In the genomic region with DNA sequence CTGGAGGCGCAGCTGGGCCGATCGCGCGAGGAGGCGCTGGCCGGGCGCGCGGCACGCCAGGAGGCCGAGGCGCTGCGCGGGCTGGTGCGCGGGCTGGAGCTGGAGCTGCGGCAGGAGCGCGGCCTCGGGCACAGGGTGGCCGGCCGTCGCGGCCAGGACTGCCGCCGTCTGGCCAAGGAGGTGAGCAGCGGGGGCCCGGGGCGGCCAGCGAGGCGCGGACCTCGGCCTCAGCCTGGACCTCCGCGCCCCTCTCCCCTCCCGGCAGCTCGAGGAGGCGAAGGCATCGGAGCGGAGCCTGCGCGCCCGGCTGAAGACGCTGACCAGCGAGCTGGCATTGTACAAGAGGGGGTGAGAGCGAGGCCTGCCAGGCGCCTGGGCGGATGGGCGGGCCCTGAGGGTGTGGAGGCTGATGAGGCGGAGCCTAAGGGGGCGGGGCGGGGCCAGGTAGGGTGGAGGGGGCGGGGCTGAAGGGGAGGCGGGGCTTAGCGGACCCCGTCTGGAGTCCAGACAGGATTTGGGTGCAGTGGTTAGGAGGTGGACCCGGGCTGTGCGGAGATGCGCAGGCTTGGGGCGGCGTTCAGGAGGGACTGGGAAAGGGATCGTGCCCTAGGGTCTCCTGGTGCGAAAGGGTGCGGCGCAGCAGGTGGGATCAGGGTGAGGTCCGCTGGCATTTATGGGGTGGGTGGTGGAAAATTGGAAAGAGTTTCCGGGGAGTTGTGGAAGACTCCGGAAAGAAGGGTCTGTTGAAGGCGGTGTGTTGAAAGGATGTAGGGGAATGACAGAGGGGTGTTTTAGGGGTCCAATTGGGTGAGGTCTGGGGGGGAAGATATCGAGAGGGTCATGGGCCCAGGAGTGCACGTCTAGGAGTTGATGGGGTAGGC, we compare ENCODE assay signal across 9 cellular contexts. TPM values are rescaled to one million over a fixed set of nuclear protein-coding genes. Genes with fewer than 3 reads are reported as not detected.
DNase-seq lines count a peak whose midpoint lies in the region; ATAC-seq lines count a peak whose summit lies in the region.
"Had no signal": no experiment of that assay in that cellular context is flagged by ENCODE, and none has a peak within 500 bp of the region (broad histone marks: within the 10 kb centered on the region; RNA-seq: fewer than 3 reads in every experiment).

No MANE protein-coding gene starts in this region.

- POLR2A ChIA-PET in activated CD8-positive, alpha-beta T cell treated with anti-CD3 and anti-CD28 coated beads, Interleukin-2, amount 10 ng/mL, durations not matched to agents 7 days and 5 days (lab: Charles Lee), result no interaction called here

- H3K27me3 Mint-ChIP-seq in activated CD8-positive, alpha-beta T cell treated with anti-CD3 and anti-CD28 coated beads, Interleukin-2, amount 10 ng/mL, durations not matched to agents 7 days and 5 days (ENCODE audit: low read depth), result peaks cover 13% of the 10 kb centered on the region

- peak overlapping the region; percentile 64 for H3K4me3 Mint-ChIP-seq in activated CD8-positive, alpha-beta T cell treated with anti-CD3 and anti-CD28 coated beads, Interleukin-2, amount 10 ng/mL, durations not matched to agents 7 days and 5 days
- H3K4me3 Mint-ChIP-seq in stimulated activated effector memory CD8-positive, alpha-beta T cell treated with anti-CD3 and anti-CD28 coated beads, Interleukin-12 subunit alpha, Interleukin-12 subunit beta, amount 100 ng/mL, for 72 hours, result peak overlapping the region; percentile 89

- DNase-seq in COR-L47 (lab: John Stamatoyannopoulos, UW) (peak; percentile 87), NCI-H146 treated with DMSO at 0.1 percent for 48 hours (lab: John Stamatoyannopoulos, UW; ENCODE audit: unreplicated experiment) (peak; percentile 78), mucosa of gallbladder (ENCODE audit: low spot score) (peak; percentile 71), HCEC 1CT (no peak)
- DNase-seq in activated CD8-positive, alpha-beta T cell treated with anti-CD3 and anti-CD28 coated beads, Interleukin-2, amount 10 ng/mL, durations not matched to agents 7 days and 5 days, result peak; percentile 70
- peak; percentile 58 for DNase-seq in effector CD4-positive, alpha-beta T cell
- peak; percentile 45 to 63 for DNase-seq in stimulated activated effector memory CD8-positive, alpha-beta T cell treated with anti-CD3 and anti-CD28 coated beads, Interleukin-12 subunit alpha, Interleukin-12 subunit beta, amount 100 ng/mL, for 72 hours (ENCODE audit: low spot score in 2 of 2)

- H3K27ac Mint-ChIP-seq in activated CD8-positive, alpha-beta T cell treated with anti-CD3 and anti-CD28 coated beads, Interleukin-2, amount 10 ng/mL, durations not matched to agents 7 days and 5 days, result peak overlapping the region; percentile 32
- H3K27ac Mint-ChIP-seq in stimulated activated effector memory CD8-positive, alpha-beta T cell treated with anti-CD3 and anti-CD28 coated beads, Interleukin-12 subunit alpha, Interleukin-12 subunit beta, amount 100 ng/mL, for 72 hours, result no peak overlapping the region

- H3K36me3 Mint-ChIP-seq in activated CD8-positive, alpha-beta T cell treated with anti-CD3 and anti-CD28 coated beads, Interleukin-2, amount 10 ng/mL, durations not matched to agents 7 days and 5 days (ENCODE audit: low read depth), result peaks cover 14% of the 10 kb centered on the region
- peaks cover 7% of the 10 kb centered on the region for H3K36me3 Mint-ChIP-seq in stimulated activated effector memory CD8-positive, alpha-beta T cell treated with anti-CD3 and anti-CD28 coated beads, Interleukin-12 subunit alpha, Interleukin-12 subunit beta, amount 100 ng/mL, for 72 hours

- peak; percentile 48 for ATAC-seq in activated CD8-positive, alpha-beta T cell treated with anti-CD3 and anti-CD28 coated beads, Interleukin-2, amount 10 ng/mL, durations not matched to agents 7 days and 5 days
- ATAC-seq in stimulated activated effector memory CD8-positive, alpha-beta T cell treated with anti-CD3 and anti-CD28 coated beads, Interleukin-12 subunit alpha, Interleukin-12 subunit beta, amount 100 ng/mL, for 72 hours, result peak; percentile 52
- ATAC-seq in GM18517 (IDR thresholded peaks at IDR 0.05; ENCODE audit: unreplicated experiment), result no peak

- CTCF ChIA-PET in activated CD8-positive, alpha-beta T cell treated with anti-CD3 and anti-CD28 coated beads, Interleukin-2, amount 10 ng/mL, durations not matched to agents 7 days and 5 days (lab: Charles Lee), result interaction anchor here (1.1 to 4.3 kb wide), 3 partner anchors 13 to 113 kb away, joined by 3 to 44 read pairs (median 5); a partner anchor contains a TSS

- no peaks in the 10 kb centered on the region for H3K9me3 Mint-ChIP-seq in activated CD8-positive, alpha-beta T cell treated with anti-CD3 and anti-CD28 coated beads, Interleukin-2, amount 10 ng/mL, durations not matched to agents 7 days and 5 days (ENCODE audit: insufficient read depth)
- H3K9me3 Mint-ChIP-seq in stimulated activated effector memory CD8-positive, alpha-beta T cell treated with anti-CD3 and anti-CD28 coated beads, Interleukin-12 subunit alpha, Interleukin-12 subunit beta, amount 100 ng/mL, for 72 hours, result no peaks in the 10 kb centered on the region

- H3K4me1 Mint-ChIP-seq in activated CD8-positive, alpha-beta T cell treated with anti-CD3 and anti-CD28 coated beads, Interleukin-2, amount 10 ng/mL, durations not matched to agents 7 days and 5 days (ENCODE audit: low read depth), result peaks cover 17% of the 10 kb centered on the region
- peaks cover 24% of the 10 kb centered on the region for H3K4me1 Mint-ChIP-seq in stimulated activated effector memory CD8-positive, alpha-beta T cell treated with anti-CD3 and anti-CD28 coated beads, Interleukin-12 subunit alpha, Interleukin-12 subunit beta, amount 100 ng/mL, for 72 hours

RNA-seq across cellular contexts. Expression of a gene that starts 7.5 kb away (rescaled TPM):
- not detected for total RNA-seq in activated CD8-positive, alpha-beta T cell treated with anti-CD3 and anti-CD28 coated beads, Interleukin-2, amount 10 ng/mL, durations not matched to agents 7 days and 5 days
- total RNA-seq in mucosa of gallbladder, result not detected
- total RNA-seq: myocyte had no signal

RNA-seq across cellular contexts. Expression of a gene that starts 20.1 kb away (rescaled TPM):
- total RNA-seq in activated CD8-positive, alpha-beta T cell treated with anti-CD3 and anti-CD28 coated beads, Interleukin-2, amount 10 ng/mL, durations not matched to agents 7 days and 5 days, result 10 to 100 TPM; 26.3 to 29.2 TPM
- 24.1 TPM for total RNA-seq in mucosa of gallbladder

RNA-seq across cellular contexts. Expression of a gene that starts 25.5 kb away (rescaled TPM):
- total RNA-seq in activated CD8-positive, alpha-beta T cell treated with anti-CD3 and anti-CD28 coated beads, Interleukin-2, amount 10 ng/mL, durations not matched to agents 7 days and 5 days, result not detected
- total RNA-seq in mucosa of gallbladder, result not detected

RNA-seq across cellular contexts. Expression of a gene that starts 41.7 kb away (rescaled TPM):
- not detected for total RNA-seq in activated CD8-positive, alpha-beta T cell treated with anti-CD3 and anti-CD28 coated beads, Interleukin-2, amount 10 ng/mL, durations not matched to agents 7 days and 5 days
- 3.1 TPM for total RNA-seq in mucosa of gallbladder
- total RNA-seq: myocyte had no signal
